10 cellular contexts compared by ENCODE assay signal in the genomic region with DNA sequence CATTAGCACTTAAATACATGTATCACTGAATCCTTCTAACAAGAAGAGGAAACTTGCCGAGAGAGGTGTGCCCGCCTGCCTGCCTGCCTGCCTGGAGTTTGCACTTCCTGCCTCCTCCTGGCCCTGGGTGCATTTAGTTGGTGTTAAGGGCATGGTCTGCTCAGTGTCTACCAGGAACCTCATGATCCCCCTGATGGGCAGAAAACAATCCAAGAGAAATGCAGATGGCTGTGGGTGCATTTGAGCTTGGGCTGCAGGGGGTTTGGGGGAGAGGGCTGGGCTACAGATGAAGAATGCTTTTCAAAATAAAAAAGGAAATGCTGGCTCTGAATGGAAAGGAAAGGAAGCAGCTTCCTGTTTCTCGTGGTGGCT. TPM values are rescaled to one million over a fixed set of nuclear protein-coding genes. Genes with fewer than 3 reads are reported as not detected.
DNase-seq lines count a peak whose midpoint lies in the region; ATAC-seq and TF ChIP-seq lines count a peak whose summit lies in the region.
"Had no signal": no experiment of that assay in that cellular context is flagged by ENCODE, and none has a peak within 500 bp of the region (broad histone marks: within the 10 kb centered on the region; RNA-seq: fewer than 3 reads in every experiment).

No MANE protein-coding gene starts in this region.

- no CpG with 5 or more reads among the region's 3 CpGs for WGBS in trophoblast cell (ENCODE audit: extremely low coverage, insufficient coverage, insufficient read length)

- peak overlapping the region; percentile 97 for H3K27ac Mint-ChIP-seq in activated CD4-positive, alpha-beta T cell treated with anti-CD3 and anti-CD28 coated beads, Interleukin-2, amount 10 ng/mL, durations not matched to agents 24 days and 14 days
- peak overlapping the region; percentile 97 for H3K27ac Mint-ChIP-seq in activated T-helper 1 cell treated with anti-CD3 and anti-CD28 coated beads, Interleukin-12 subunit alpha, Interleukin-12 subunit beta, Interleukin-2, Interleukin-4 antibody, amounts not matched to agents 30 ng/mL and 10 ng/mL and 1 ng/mL, durations not matched to agents 14 hours and 24 hours and 36 hours
- peak overlapping the region; percentile 75 for H3K27ac Mint-ChIP-seq in stimulated activated memory B cell treated with anti-CD40 and anti-IgM and Interleukin-4, amounts not matched to agents 10 μg/mL and 1 μg/mL and 100 μg/mL, for 72 hours

- H3K4me2 ChIP-seq in trophoblast cell (ENCODE audit: low read length) = no peak overlapping the region

- no peaks in the 10 kb centered on the region for H3K9me3 ChIP-seq in trophoblast cell (ENCODE audit: insufficient read depth, low read depth, low read length)

- H3K4ac ChIP-seq in trophoblast cell (ENCODE audit: low read depth, low read length) = no peak overlapping the region

- no peak for TF ChIP-seq CTCF in foreskin fibroblast (IDR thresholded peaks at IDR 0.05; ENCODE audit: low read depth, low read length)

- H3K9me3 Mint-ChIP-seq in activated CD4-positive, alpha-beta T cell treated with anti-CD3 and anti-CD28 coated beads, Interleukin-2, amount 10 ng/mL, durations not matched to agents 24 days and 14 days = no peaks in the 10 kb centered on the region
- no peaks in the 10 kb centered on the region for H3K9me3 Mint-ChIP-seq in activated T-helper 1 cell treated with anti-CD3 and anti-CD28 coated beads, Interleukin-12 subunit alpha, Interleukin-12 subunit beta, Interleukin-2, Interleukin-4 antibody, amounts not matched to agents 30 ng/mL and 10 ng/mL and 1 ng/mL, durations not matched to agents 14 hours and 24 hours and 36 hours
- no peaks in the 10 kb centered on the region for H3K9me3 Mint-ChIP-seq in stimulated activated memory B cell treated with anti-CD40 and anti-IgM and Interleukin-4, amounts not matched to agents 10 μg/mL and 1 μg/mL and 100 μg/mL, for 72 hours

- H2BK12ac ChIP-seq in trophoblast cell (ENCODE audit: low read length) = no peak overlapping the region

- ATAC-seq in HG03097 (IDR thresholded peaks at IDR 0.05; ENCODE audit: low FRiP score, unreplicated experiment) = peak; percentile 6
- peak; percentile 3 for ATAC-seq in stimulated activated memory B cell treated with anti-CD40 and anti-IgM and Interleukin-4, amounts not matched to agents 10 μg/mL and 1 μg/mL and 100 μg/mL, for 72 hours

- H2BK120ac ChIP-seq in trophoblast cell (ENCODE audit: insufficient read depth, low read length, poor library complexity) = no peak overlapping the region

- no peaks in the 10 kb centered on the region for H3K27me3 Mint-ChIP-seq in activated CD4-positive, alpha-beta T cell treated with anti-CD3 and anti-CD28 coated beads, Interleukin-2, amount 10 ng/mL, durations not matched to agents 24 days and 14 days
- no peaks in the 10 kb centered on the region for H3K27me3 Mint-ChIP-seq in activated T-helper 1 cell treated with anti-CD3 and anti-CD28 coated beads, Interleukin-12 subunit alpha, Interleukin-12 subunit beta, Interleukin-2, Interleukin-4 antibody, amounts not matched to agents 30 ng/mL and 10 ng/mL and 1 ng/mL, durations not matched to agents 14 hours and 24 hours and 36 hours (ENCODE audit: insufficient read depth)
- no peaks in the 10 kb centered on the region for H3K27me3 Mint-ChIP-seq in stimulated activated memory B cell treated with anti-CD40 and anti-IgM and Interleukin-4, amounts not matched to agents 10 μg/mL and 1 μg/mL and 100 μg/mL, for 72 hours

- H3K79me1 ChIP-seq in trophoblast cell (ENCODE audit: low read length) = no peaks in the 10 kb centered on the region

- H3K36me3 Mint-ChIP-seq in activated CD4-positive, alpha-beta T cell treated with anti-CD3 and anti-CD28 coated beads, Interleukin-2, amount 10 ng/mL, durations not matched to agents 24 days and 14 days (ENCODE audit: low read depth) = peaks cover 21% of the 10 kb centered on the region
- peaks cover 19% of the 10 kb centered on the region for H3K36me3 Mint-ChIP-seq in activated T-helper 1 cell treated with anti-CD3 and anti-CD28 coated beads, Interleukin-12 subunit alpha, Interleukin-12 subunit beta, Interleukin-2, Interleukin-4 antibody, amounts not matched to agents 30 ng/mL and 10 ng/mL and 1 ng/mL, durations not matched to agents 14 hours and 24 hours and 36 hours (ENCODE audit: low read depth)
- H3K36me3 Mint-ChIP-seq in stimulated activated memory B cell treated with anti-CD40 and anti-IgM and Interleukin-4, amounts not matched to agents 10 μg/mL and 1 μg/mL and 100 μg/mL, for 72 hours = no peaks in the 10 kb centered on the region

- H3K27ac ChIP-seq in trophoblast cell (ENCODE audit: low read depth, low read length) = no peak overlapping the region
- H3K27ac ChIP-seq: parathyroid adenoma had no signal

- H3K23ac ChIP-seq in trophoblast cell (ENCODE audit: low read length) = no peak overlapping the region

- no peak overlapping the region for H3K14ac ChIP-seq in trophoblast cell (ENCODE audit: low read length)

- intact Hi-C loops in activated CD4-positive, alpha-beta T cell treated with anti-CD3 and anti-CD28 coated beads, Interleukin-2, amount 10 ng/mL, durations not matched to agents 24 days and 14 days (cut with micrococcal nuclease) = loop anchor here (1.0 to 2.0 kb wide), 5 partner anchors 9 to 227 kb away; a partner anchor contains a TSS
- intact Hi-C loops in activated T-helper 1 cell treated with anti-CD3 and anti-CD28 coated beads, Interleukin-12 subunit alpha, Interleukin-12 subunit beta, Interleukin-2, Interleukin-4 antibody, amounts not matched to agents 30 ng/mL and 10 ng/mL and 1 ng/mL, durations not matched to agents 14 hours and 24 hours and 36 hours (cut with micrococcal nuclease) = loop anchor here (1.0 to 5.0 kb wide), 8 partner anchors 9 to 581 kb away; a partner anchor contains a TSS

- H3K27me3 ChIP-seq in trophoblast cell (ENCODE audit: insufficient read depth, low read length) = no peaks in the 10 kb centered on the region

- H3K18ac ChIP-seq in trophoblast cell (ENCODE audit: low read length) = no peak overlapping the region

- peaks cover 6% of the 10 kb centered on the region for H3K79me2 ChIP-seq in trophoblast cell (ENCODE audit: control insufficient read depth, insufficient read depth, low read length, poor library complexity)

- H3K4me3 Mint-ChIP-seq in activated CD4-positive, alpha-beta T cell treated with anti-CD3 and anti-CD28 coated beads, Interleukin-2, amount 10 ng/mL, durations not matched to agents 24 days and 14 days = peak overlapping the region; percentile 83
- H3K4me3 Mint-ChIP-seq in activated T-helper 1 cell treated with anti-CD3 and anti-CD28 coated beads, Interleukin-12 subunit alpha, Interleukin-12 subunit beta, Interleukin-2, Interleukin-4 antibody, amounts not matched to agents 30 ng/mL and 10 ng/mL and 1 ng/mL, durations not matched to agents 14 hours and 24 hours and 36 hours = peak overlapping the region; percentile 79
- H3K4me3 Mint-ChIP-seq in stimulated activated memory B cell treated with anti-CD40 and anti-IgM and Interleukin-4, amounts not matched to agents 10 μg/mL and 1 μg/mL and 100 μg/mL, for 72 hours = peak overlapping the region; percentile 34

- H3K4me1 ChIP-seq in trophoblast cell (ENCODE audit: control insufficient read depth in 1 of 2, insufficient read depth in 2 of 2, low read length in 2 of 2) = peaks cover 20 to 29% of the 10 kb centered on the region in 2 experiments

- peaks cover 83% of the 10 kb centered on the region for H3K4me1 Mint-ChIP-seq in activated CD4-positive, alpha-beta T cell treated with anti-CD3 and anti-CD28 coated beads, Interleukin-2, amount 10 ng/mL, durations not matched to agents 24 days and 14 days
- peaks cover 88% of the 10 kb centered on the region for H3K4me1 Mint-ChIP-seq in activated T-helper 1 cell treated with anti-CD3 and anti-CD28 coated beads, Interleukin-12 subunit alpha, Interleukin-12 subunit beta, Interleukin-2, Interleukin-4 antibody, amounts not matched to agents 30 ng/mL and 10 ng/mL and 1 ng/mL, durations not matched to agents 14 hours and 24 hours and 36 hours (ENCODE audit: low read depth)
- H3K4me1 Mint-ChIP-seq in stimulated activated memory B cell treated with anti-CD40 and anti-IgM and Interleukin-4, amounts not matched to agents 10 μg/mL and 1 μg/mL and 100 μg/mL, for 72 hours = peaks cover 80% of the 10 kb centered on the region

- H2BK5ac ChIP-seq in trophoblast cell (ENCODE audit: low read depth, low read length, poor library complexity) = no peak overlapping the region

- no peak overlapping the region for H4K91ac ChIP-seq in trophoblast cell (ENCODE audit: low read depth, low read length)

- no peak overlapping the region for H4K8ac ChIP-seq in trophoblast cell (ENCODE audit: low read depth, low read length)

- no peak overlapping the region for H3K4me3 ChIP-seq in trophoblast cell (ENCODE audit: low read depth, low read length)
- H3K4me3 ChIP-seq in foreskin fibroblast (ENCODE audit: low read depth in 1 of 2, low read length in 2 of 2) = no peak overlapping the region

- no peak overlapping the region for H2AFZ ChIP-seq in trophoblast cell (ENCODE audit: insufficient read depth, low read length, poor library complexity)
- H2AFZ ChIP-seq: parathyroid adenoma had no signal

- no peak overlapping the region for H2AK5ac ChIP-seq in trophoblast cell (ENCODE audit: low read length)

- no peak overlapping the region for H3K9ac ChIP-seq in trophoblast cell (ENCODE audit: low read length)
- H3K9ac ChIP-seq: parathyroid adenoma had no signal

- DNase-seq in activated CD4-positive, alpha-beta T cell treated with anti-CD3 and anti-CD28 coated beads, Interleukin-2, amount 10 ng/mL, durations not matched to agents 24 days and 14 days = peak; percentile 80
- DNase-seq in activated CD4-positive, alpha-beta T cell treated with anti-CD3 and anti-CD28 coated beads for 4 hours = no peak
- DNase-seq in activated T-helper 1 cell treated with anti-CD3 and anti-CD28 coated beads, Interleukin-12 subunit alpha, Interleukin-12 subunit beta, Interleukin-2, Interleukin-4 antibody, amounts not matched to agents 30 ng/mL and 10 ng/mL and 1 ng/mL, durations not matched to agents 14 hours and 24 hours and 36 hours (ENCODE audit: low spot score) = peak; percentile 38
- DNase-seq in medulla oblongata (ENCODE audit: extremely low spot score) = no peak
- DNase-seq in trophoblast cell = no peak
- no peak for DNase-seq in foreskin fibroblast
- DNase-seq: NCI-H345 had no signal

- H3K36me3 ChIP-seq in trophoblast cell (ENCODE audit: control insufficient read depth in 1 of 2, insufficient read depth in 2 of 2, low read length in 2 of 2) = no peaks in the 10 kb centered on the region

- no peak overlapping the region for H4K12ac ChIP-seq in trophoblast cell (ENCODE audit: low read depth, low read length)

RNA-seq across cellular contexts. Expression of a gene that starts 10.1 kb away (rescaled TPM):
- 104 TPM in 2 replicates for total RNA-seq in activated CD4-positive, alpha-beta T cell treated with anti-CD3 and anti-CD28 coated beads, Interleukin-2, amount 10 ng/mL, durations not matched to agents 24 days and 14 days
- 119 and 122 TPM in 2 replicates for total RNA-seq in activated T-helper 1 cell treated with anti-CD3 and anti-CD28 coated beads, Interleukin-12 subunit alpha, Interleukin-12 subunit beta, Interleukin-2, Interleukin-4 antibody, amounts not matched to agents 30 ng/mL and 10 ng/mL and 1 ng/mL, durations not matched to agents 14 hours and 24 hours and 36 hours
- 62.2 and 63.6 TPM in 2 replicates for polyA plus RNA-seq in trophoblast cell (2013)

Comparison
In these comparisons a context has a peak if more than half of its experiments do, and no peak if none do; other contexts are left out.
1. DNase-seq: peak in activated CD4-positive, alpha-beta T cell treated with anti-CD3 and anti-CD28 coated beads, Interleukin-2, amount 10 ng/mL, durations not matched to agents 24 days and 14 days (single experiment) and activated T-helper 1 cell treated with anti-CD3 and anti-CD28 coated beads, Interleukin-12 subunit alpha, Interleukin-12 subunit beta, Interleukin-2, Interleukin-4 antibody, amounts not matched to agents 30 ng/mL and 10 ng/mL and 1 ng/mL, durations not matched to agents 14 hours and 24 hours and 36 hours (single experiment); none in activated CD4-positive, alpha-beta T cell treated with anti-CD3 and anti-CD28 coated beads for 4 hours (0 of 2), medulla oblongata (single experiment), trophoblast cell (0 of 2) and foreskin fibroblast (0 of 2).
2. Peak in every context shown above with its lines, with median percentiles within 50 percentile points of each other: H3K27ac Mint-ChIP-seq and H3K4me3 Mint-ChIP-seq.